In the genomic region with DNA sequence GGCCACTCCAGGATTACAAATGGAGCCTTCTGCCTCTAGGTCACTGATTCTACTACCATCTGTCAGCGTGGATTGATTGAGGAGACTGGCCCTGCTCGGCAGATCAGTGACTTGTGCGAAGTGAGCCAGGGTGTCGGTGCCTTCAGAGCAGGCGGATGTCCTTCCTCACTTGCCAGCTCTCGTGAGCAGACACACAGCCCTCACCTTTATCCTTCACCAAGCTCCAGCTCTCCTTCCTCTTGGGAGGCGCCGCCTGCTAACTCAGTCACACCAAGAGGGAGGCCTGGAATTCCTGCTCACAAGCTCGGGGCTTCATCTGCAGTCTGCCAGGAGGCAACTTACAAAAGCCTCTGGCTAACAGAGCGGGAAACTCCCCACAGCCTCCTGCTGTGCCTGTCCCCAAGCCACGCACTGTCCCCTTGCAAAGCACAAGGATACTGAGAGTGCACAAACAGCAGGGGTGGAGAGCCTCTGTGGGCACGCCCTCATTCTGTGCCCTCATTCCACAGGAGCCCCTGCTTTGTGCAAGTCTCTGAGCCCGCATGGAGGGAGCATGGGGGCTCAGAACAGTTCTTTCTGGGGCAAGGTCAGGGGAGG, we compare ENCODE assay signal across 15 cellular contexts. TPM values are rescaled to one million over a fixed set of nuclear protein-coding genes. Genes with fewer than 3 reads are reported as not detected.
DNase-seq lines count a peak whose midpoint lies in the region; ATAC-seq, FAIRE-seq and TF ChIP-seq lines count a peak whose summit lies in the region.
"Had no signal": no experiment of that assay in that cellular context is flagged by ENCODE, and none has a peak within 500 bp of the region (broad histone marks: within the 10 kb centered on the region; RNA-seq: fewer than 3 reads in every experiment).

No MANE protein-coding gene starts in this region.

- DNase-seq in CD8-positive, alpha-beta memory T cell = no peak
- DNase-seq in stimulated activated CD4-positive, alpha-beta T cell treated with anti-CD3 and anti-CD28 coated beads, Interleukin-4, amount 100 ng/mL, for 4 hours = no peak
- DNase-seq in AG08395 (ENCODE audit: low spot score) (no peak), D721Med (ENCODE audit: insufficient read length, low spot score) (no peak)
- DNase-seq: activated naive CD4-positive, alpha-beta T cell treated with anti-CD3 and anti-CD28 coated beads for 36 hours; DMS79; effector memory CD4-positive, alpha-beta T cell; ovary had no signal

- peaks cover 0 to 5% of the 10 kb centered on the region in 2 donors for H3K27me3 Mint-ChIP-seq in CD8-positive, alpha-beta memory T cell
- H3K27me3 Mint-ChIP-seq in activated T-helper 17 cell treated with anti-CD3 and anti-CD28 coated beads, Interleukin-2, amount 50 U/mL, for 72 hours = no peaks in the 10 kb centered on the region
- H3K27me3 Mint-ChIP-seq in nephron (ENCODE audit: low read depth) = peaks cover 35% of the 10 kb centered on the region

- CTCF ChIA-PET in CD8-positive, alpha-beta memory T cell (lab: Charles Lee) = no interaction called here

- TF ChIP-seq CTCF in nephron (IDR thresholded peaks at IDR 0.05; ENCODE audit: unreplicated experiment in 3 of 3) (no peak), D721Med (IDR thresholded peaks at IDR 0.05; ENCODE audit: insufficient read depth, missing control alignments) (no peak)

- no peaks in the 10 kb centered on the region for H3K9me3 Mint-ChIP-seq in CD8-positive, alpha-beta memory T cell
- no peaks in the 10 kb centered on the region for H3K9me3 Mint-ChIP-seq in activated T-helper 17 cell treated with anti-CD3 and anti-CD28 coated beads, Interleukin-2, amount 50 U/mL, for 72 hours
- no peaks in the 10 kb centered on the region for H3K9me3 Mint-ChIP-seq in nephron
- H3K9me3 Mint-ChIP-seq: activated naive CD4-positive, alpha-beta T cell treated with anti-CD3 and anti-CD28 coated beads for 36 hours had no signal

- peak overlapping the region in 4 of 7 donors; percentile 26 to 86 (median 50) for H3K4me3 Mint-ChIP-seq in CD8-positive, alpha-beta memory T cell
- no peak overlapping the region for H3K4me3 Mint-ChIP-seq in activated T-helper 17 cell treated with anti-CD3 and anti-CD28 coated beads, Interleukin-2, amount 50 U/mL, for 72 hours
- H3K4me3 Mint-ChIP-seq in nephron = peak overlapping the region; percentile 64 to 74 (median 67)
- H3K4me3 Mint-ChIP-seq: activated naive CD4-positive, alpha-beta T cell treated with anti-CD3 and anti-CD28 coated beads for 36 hours had no signal

- H3K4me1 ChIP-seq in CD8-positive, alpha-beta memory T cell (ENCODE audit: insufficient read depth, low read length) = peaks cover 10% of the 10 kb centered on the region
- peaks cover 34% of the 10 kb centered on the region for H3K4me1 ChIP-seq in HUES6 (ENCODE audit: control insufficient read depth, insufficient read depth, low read length)

- FAIRE-seq in D721Med (lab: Jason Lieb, UNC) = no peak

- peak overlapping the region; percentile 35 for H3K9ac ChIP-seq in HUES6 (ENCODE audit: low read length)

- no peaks in the 10 kb centered on the region for H3K36me3 ChIP-seq in CD8-positive, alpha-beta memory T cell (ENCODE audit: insufficient read depth, low read length)
- H3K36me3 ChIP-seq in HUES6 (ENCODE audit: control insufficient read depth, insufficient read depth, low read length) = no peaks in the 10 kb centered on the region
- H3K36me3 ChIP-seq: ovary, suprapubic skin had no signal

- no peaks in the 10 kb centered on the region for H3K9me3 ChIP-seq in CD8-positive, alpha-beta memory T cell (ENCODE audit: low read length)
- H3K9me3 ChIP-seq in HUES6 (ENCODE audit: control insufficient read depth, insufficient read depth, low read depth, low read length) = no peaks in the 10 kb centered on the region
- H3K9me3 ChIP-seq: ovary, suprapubic skin had no signal

- H3K27me3 ChIP-seq in CD8-positive, alpha-beta memory T cell (ENCODE audit: insufficient read depth, low read length, poor library complexity, severe bottlenecking) = no peaks in the 10 kb centered on the region
- no peaks in the 10 kb centered on the region for H3K27me3 ChIP-seq in HUES6 (ENCODE audit: control insufficient read depth, insufficient read depth, low read length)
- H3K27me3 ChIP-seq: ovary, suprapubic skin had no signal

- no peak overlapping the region for H3K4me3 ChIP-seq in CD8-positive, alpha-beta memory T cell (ENCODE audit: low read length)
- no peak overlapping the region for H3K4me3 ChIP-seq in HUES6 (ENCODE audit: low read depth, low read length)
- H3K4me3 ChIP-seq: ovary, SK-N-MC, suprapubic skin had no signal

- no peak overlapping the region for H3K27ac ChIP-seq in CD8-positive, alpha-beta memory T cell (ENCODE audit: low read depth, low read length)
- H3K27ac ChIP-seq in HUES6 (ENCODE audit: low read depth, low read length) = no peak overlapping the region
- H3K27ac ChIP-seq: HL-60, ovary, SK-N-MC, suprapubic skin had no signal

- H3K36me3 Mint-ChIP-seq in CD8-positive, alpha-beta memory T cell = peaks cover 0 to 5% (median 2%) of the 10 kb centered on the region in 3 donors
- peaks cover 6% of the 10 kb centered on the region for H3K36me3 Mint-ChIP-seq in activated T-helper 17 cell treated with anti-CD3 and anti-CD28 coated beads, Interleukin-2, amount 50 U/mL, for 72 hours (ENCODE audit: low read depth)
- no peaks in the 10 kb centered on the region for H3K36me3 Mint-ChIP-seq in nephron (ENCODE audit: low read depth)

- peaks cover 6 to 9% (median 6%) of the 10 kb centered on the region in 3 donors for H3K4me1 Mint-ChIP-seq in CD8-positive, alpha-beta memory T cell
- peaks cover 4% of the 10 kb centered on the region for H3K4me1 Mint-ChIP-seq in activated T-helper 17 cell treated with anti-CD3 and anti-CD28 coated beads, Interleukin-2, amount 50 U/mL, for 72 hours
- peaks cover 11% of the 10 kb centered on the region for H3K4me1 Mint-ChIP-seq in nephron

- H3K27ac Mint-ChIP-seq in CD8-positive, alpha-beta memory T cell = peak overlapping the region in 2 of 8 donors; percentile 15 to 61
- peak overlapping the region; percentile 20 for H3K27ac Mint-ChIP-seq in activated T-helper 17 cell treated with anti-CD3 and anti-CD28 coated beads, Interleukin-2, amount 50 U/mL, for 72 hours
- H3K27ac Mint-ChIP-seq in nephron = peak overlapping the region; percentile 58 to 62 (median 58)
- H3K27ac Mint-ChIP-seq: activated naive CD4-positive, alpha-beta T cell treated with anti-CD3 and anti-CD28 coated beads for 36 hours had no signal

- POLR2A ChIA-PET in CD8-positive, alpha-beta memory T cell (lab: Charles Lee) = no interaction called here

- ATAC-seq in activated T-helper 17 cell treated with anti-CD3 and anti-CD28 coated beads, Interleukin-2, amount 50 U/mL, for 72 hours (replicated peaks) = no peak
- ATAC-seq in HG03378 (IDR thresholded peaks at IDR 0.05; ENCODE audit: unreplicated experiment) = no peak

RNA-seq across cellular contexts. Expression of gene TCF20, which starts 3.5 kb away (rescaled TPM):
- 10 to 100 TPM; 64.0 to 68.2 TPM for total RNA-seq in CD8-positive, alpha-beta memory T cell
- 3.3 TPM for polyA plus RNA-seq in CD8-positive, alpha-beta memory T cell
- total RNA-seq in activated T-helper 17 cell treated with anti-CD3 and anti-CD28 coated beads, Interleukin-2, amount 50 U/mL, for 72 hours = 10 to 100 TPM; 61.2 to 72.5 TPM
